ENCODE assay signal across 19 cellular contexts in genomic region chr20:20038586-20038985, GRCh38. TPM values are rescaled to one million over a fixed set of nuclear protein-coding genes. Genes with fewer than 3 reads are reported as not detected.
"Had no signal": no experiment of that assay in that cellular context is flagged by ENCODE, and none has a peak within 500 bp of the region (broad histone marks: within the 10 kb centered on the region; RNA-seq: fewer than 3 reads in every experiment).

No MANE protein-coding gene starts in this region.

- H3K36me3 ChIP-seq: uterus had no signal

- DNase-seq: activated CD4-positive, alpha-beta T cell treated with anti-CD3 and anti-CD28 coated beads, Interleukin-2, amount 10 ng/mL, durations not matched to agents 7 days and 5 days; activated CD8-positive, alpha-beta T cell treated with anti-CD3 and anti-CD28 coated beads, Interleukin-2, amount 10 ng/mL, durations not matched to agents 7 days and 5 days; activated effector memory CD4-positive, alpha-beta T cell treated with anti-CD3 and anti-CD28 coated beads, Interleukin-2, amount 50 U/mL, for 16 hours; activated naive CD4-positive, alpha-beta T cell treated with anti-CD3 and anti-CD28 coated beads, Interleukin-2, amount 50 U/mL, for 16 hours; activated T-cell treated with anti-CD3 and anti-CD28 coated beads, Interleukin-2, amount 50 U/mL, for 48 hours; effector CD4-positive, alpha-beta T cell; heart right ventricle; natural killer cell; sigmoid colon; stimulated activated naive B cell treated with anti-CD40 and anti-IgM and Interleukin-4, amounts not matched to agents 10 μg/mL and 1 μg/mL and 100 μg/mL, for 72 hours; T-cell; uterus had no signal

- H3K4me3 ChIP-seq: ascending aorta, esophagus muscularis mucosa, gastroesophageal sphincter, heart right ventricle, sigmoid colon, thoracic aorta, uterus had no signal

- H3K4me1 Mint-ChIP-seq: activated CD4-positive, alpha-beta T cell treated with anti-CD3 and anti-CD28 coated beads, Interleukin-2, amount 10 ng/mL, durations not matched to agents 7 days and 5 days; natural killer cell had no signal

- H3K27me3 Mint-ChIP-seq: activated CD4-positive, alpha-beta T cell treated with anti-CD3 and anti-CD28 coated beads, Interleukin-2, amount 10 ng/mL, durations not matched to agents 7 days and 5 days; stimulated activated naive B cell treated with anti-CD40 and anti-IgM and Interleukin-4, amounts not matched to agents 10 μg/mL and 1 μg/mL and 100 μg/mL, for 72 hours; T-cell had no signal

- H3K27ac ChIP-seq: ascending aorta, esophagus muscularis mucosa, heart right ventricle, neutrophil, parathyroid adenoma, sigmoid colon, thoracic aorta had no signal

- H3K9me3 ChIP-seq: ascending aorta, esophagus muscularis mucosa, gastroesophageal sphincter, heart right ventricle, sigmoid colon, thoracic aorta, uterus had no signal

- H3K27me3 ChIP-seq: ascending aorta, esophagus muscularis mucosa, gastroesophageal sphincter, heart right ventricle, neutrophil, sigmoid colon, uterus had no signal

- H3K9me3 Mint-ChIP-seq: activated CD4-positive, alpha-beta T cell treated with anti-CD3 and anti-CD28 coated beads, Interleukin-2, amount 10 ng/mL, durations not matched to agents 7 days and 5 days; natural killer cell; stimulated activated naive B cell treated with anti-CD40 and anti-IgM and Interleukin-4, amounts not matched to agents 10 μg/mL and 1 μg/mL and 100 μg/mL, for 72 hours; T-cell had no signal

- H3K27ac Mint-ChIP-seq: activated CD8-positive, alpha-beta T cell treated with anti-CD3 and anti-CD28 coated beads, Interleukin-2, amount 10 ng/mL, durations not matched to agents 7 days and 5 days; natural killer cell had no signal

- H3K4me1 ChIP-seq: ascending aorta, uterus had no signal

- H3K4me3 Mint-ChIP-seq: activated CD4-positive, alpha-beta T cell treated with anti-CD3 and anti-CD28 coated beads, Interleukin-2, amount 10 ng/mL, durations not matched to agents 7 days and 5 days; activated CD8-positive, alpha-beta T cell treated with anti-CD3 and anti-CD28 coated beads, Interleukin-2, amount 10 ng/mL, durations not matched to agents 7 days and 5 days; natural killer cell; stimulated activated naive B cell treated with anti-CD40 and anti-IgM and Interleukin-4, amounts not matched to agents 10 μg/mL and 1 μg/mL and 100 μg/mL, for 72 hours; T-cell had no signal

- H3K9ac ChIP-seq: parathyroid adenoma had no signal

- ATAC-seq: activated CD4-positive, CD25-positive, alpha-beta regulatory T cell treated with anti-CD3 and anti-CD28 coated beads, Interleukin-2, amount 50 U/mL, for 24 hours; activated CD8-positive, alpha-beta T cell treated with anti-CD3 and anti-CD28 coated beads, Interleukin-2, amount 10 ng/mL, durations not matched to agents 7 days and 5 days; gastroesophageal sphincter; heart right ventricle; natural killer cell; stimulated activated naive B cell treated with anti-CD40 and anti-IgM and Interleukin-4, amounts not matched to agents 10 μg/mL and 1 μg/mL and 100 μg/mL, for 72 hours; T-cell had no signal

RNA-seq across cellular contexts. Expression of gene CFAP61, which starts 13.7 kb away (rescaled TPM):
- total RNA-seq: activated CD4-positive, alpha-beta T cell treated with anti-CD3 and anti-CD28 coated beads, Interleukin-2, amount 10 ng/mL, durations not matched to agents 7 days and 5 days; activated CD8-positive, alpha-beta T cell treated with anti-CD3 and anti-CD28 coated beads, Interleukin-2, amount 10 ng/mL, durations not matched to agents 7 days and 5 days; ascending aorta; esophagus muscularis mucosa; T-cell had no signal
